8 cellular contexts compared by ENCODE assay signal in genomic region chr1:39973503-39974135, GRCh38. TPM values are rescaled to one million over a fixed set of nuclear protein-coding genes. Genes with fewer than 3 reads are reported as not detected.
DNase-seq lines count a peak whose midpoint lies in the region; ATAC-seq and TF ChIP-seq lines count a peak whose summit lies in the region.

No MANE protein-coding gene starts in this region.

- H3K4me2 ChIP-seq in OCI-LY1 (ENCODE audit: low read length), result no peak overlapping the region

- no peak overlapping the region for H3K4me3 Mint-ChIP-seq in natural killer cell

- no peak overlapping the region for H3K27ac ChIP-seq in OCI-LY1 (ENCODE audit: low read depth, low read length, poor library complexity, severe bottlenecking)
- H3K27ac ChIP-seq in esophagus muscularis mucosa (replicated peaks in 1 of 4), result no peak overlapping the region

- H3K9me2 ChIP-seq in OCI-LY1 (ENCODE audit: low read depth, low read length), result no peaks in the 10 kb centered on the region

- no peaks in the 10 kb centered on the region for H3K27me3 Mint-ChIP-seq in natural killer cell (ENCODE audit: low read depth in 2 of 2)

- 34% methylated on average over 9 of the region's 9 CpGs for WGBS in esophagus muscularis mucosa

- no peak for TF ChIP-seq POLR2A in esophagus muscularis mucosa (IDR thresholded peaks at IDR 0.05; ENCODE audit: low read depth)

- H3K27me3 ChIP-seq in OCI-LY1 (ENCODE audit: insufficient read depth, low read length) (no peaks in the 10 kb centered on the region), esophagus muscularis mucosa (peaks cover 0 to 12% (median 0%) of the 10 kb centered on the region in 4 donors)

- TF ChIP-seq EP300 in esophagus muscularis mucosa (IDR thresholded peaks at IDR 0.05), result no peak

- H3K27ac Mint-ChIP-seq in natural killer cell, result no peak overlapping the region

- DNase-seq in COLO829 (ENCODE audit: low spot score), result peak; percentile 57
- peak in 60 of 76 experiments; percentile 2 to 75 (median 39) for DNase-seq in HUDEP-2 (lab: John Stamatoyannopoulos, UW; ENCODE audit: unreplicated experiment in 76 of 76)
- peak; percentile 56 for DNase-seq in activated T-cell treated with anti-CD3 and anti-CD28 coated beads for 24 hours (ENCODE audit: low read depth)
- DNase-seq in esophagus muscularis mucosa (ENCODE audit: extremely low spot score), result no peak
- DNase-seq in natural killer cell, result peak; percentile 66
- DNase-seq in stimulated activated naive CD4-positive, alpha-beta T cell (lab: John Stamatoyannopoulos, UW), result peak; percentile 17 to 78 (median 62)

- no peak overlapping the region for H3K4me3 ChIP-seq in OCI-LY1 (ENCODE audit: low read depth, low read length, poor library complexity, severe bottlenecking)
- H3K4me3 ChIP-seq in esophagus muscularis mucosa, result no peak overlapping the region

- H2AFZ ChIP-seq in OCI-LY1 (ENCODE audit: low read length), result no peak overlapping the region

- no peaks in the 10 kb centered on the region for H4K20me1 ChIP-seq in OCI-LY1 (ENCODE audit: insufficient read depth, low read length)

- H3K9me3 Mint-ChIP-seq in natural killer cell, result no peaks in the 10 kb centered on the region

- H3K36me3 ChIP-seq in OCI-LY1 (ENCODE audit: insufficient read depth, low read length), result no peaks in the 10 kb centered on the region
- H3K36me3 ChIP-seq in esophagus muscularis mucosa, result no peaks in the 10 kb centered on the region

- ATAC-seq in natural killer cell, result peak; percentile 78 to 88 (median 88)
- ATAC-seq in HG02588 (IDR thresholded peaks at IDR 0.05; ENCODE audit: unreplicated experiment), result no peak

- H3K4me1 Mint-ChIP-seq in natural killer cell, result peaks cover 7% of the 10 kb centered on the region in 2 donors

- H3F3A ChIP-seq in OCI-LY1 (ENCODE audit: insufficient read depth, low read length), result no peaks in the 10 kb centered on the region

- H3K9me3 ChIP-seq in OCI-LY1 (ENCODE audit: low read length) (no peaks in the 10 kb centered on the region), esophagus muscularis mucosa (no peaks in the 10 kb centered on the region)

- no peaks in the 10 kb centered on the region for H3K36me3 Mint-ChIP-seq in natural killer cell

- intact Hi-C loops in esophagus muscularis mucosa (cut with DNase I), result loop anchor here (1.0 to 10.0 kb wide), 2 partner anchors 61 to 158 kb away; no protein-coding TSS in a partner anchor
- intact Hi-C loops in natural killer cell (cut with micrococcal nuclease), result loop anchor here (1.0 to 10.0 kb wide), 3 partner anchors 55 to 157 kb away; no protein-coding TSS in a partner anchor

- H3K79me2 ChIP-seq in OCI-LY1 (ENCODE audit: insufficient read depth, low read length), result no peaks in the 10 kb centered on the region

- H3K9ac ChIP-seq in OCI-LY1 (ENCODE audit: low read length), result no peak overlapping the region

- TF ChIP-seq CTCF in OCI-LY1 (IDR thresholded peaks at IDR 0.05; ENCODE audit: low read length) (peak; percentile 99), esophagus muscularis mucosa (IDR thresholded peaks at IDR 0.05) (peak; percentile 96 to 97 (median 96)), natural killer cell (IDR thresholded peaks at IDR 0.05) (peak; percentile 98)

- H3K4me1 ChIP-seq in OCI-LY1 (ENCODE audit: insufficient read depth, low read length, severe bottlenecking) (no peaks in the 10 kb centered on the region), esophagus muscularis mucosa (peaks cover 0 to 8% (median 1%) of the 10 kb centered on the region in 4 donors)

RNA-seq across cellular contexts. Expression of gene MFSD2A, which starts 18.7 kb away (rescaled TPM):
- 1 to 10 TPM; 1.7 to 5.1 (median 4.1) TPM for total RNA-seq in esophagus muscularis mucosa
- total RNA-seq in natural killer cell, result 1 to 10 TPM; 2.8 to 4.4 (median 3.7) TPM
